Comparison of ENCODE assay signal across 28 cellular contexts in genomic region chr1:116832932-116833578, GRCh38.
DNase-seq lines count a peak whose midpoint lies in the region; ATAC-seq, FAIRE-seq and TF ChIP-seq lines count a peak whose summit lies in the region.
"Had no signal": no experiment of that assay in that cellular context is flagged by ENCODE, and none has a peak within 500 bp of the region (broad histone marks: within the 10 kb centered on the region; RNA-seq: fewer than 3 reads in every experiment).

No MANE protein-coding gene starts in this region.

- TF ChIP-seq POLR2A in esophagus squamous epithelium (IDR thresholded peaks at IDR 0.05) = no peak

- H3K36me3 ChIP-seq in HUES48 (ENCODE audit: control insufficient read depth, insufficient read depth, low read length) (no peaks in the 10 kb centered on the region), esophagus squamous epithelium (no peaks in the 10 kb centered on the region), pancreas (no peaks in the 10 kb centered on the region)
- H3K36me3 ChIP-seq: ovary, right atrium auricular region, SJSA1, spleen, vagina had no signal

- H3K4me3 ChIP-seq in HUES48 (ENCODE audit: low read depth, low read length) = peak overlapping the region; percentile 42
- H3K4me3 ChIP-seq in esophagus squamous epithelium = no peak overlapping the region
- no peak overlapping the region for H3K4me3 ChIP-seq in pancreas
- H3K4me3 ChIP-seq: coronary artery, ovary, right atrium auricular region, SJSA1, spleen, vagina had no signal

- peaks cover 24% of the 10 kb centered on the region for H3K4me1 Mint-ChIP-seq in activated T-helper 17 cell treated with anti-CD3 and anti-CD28 coated beads, Interleukin-2, amount 50 U/mL, for 72 hours

- peaks cover 42% of the 10 kb centered on the region for H3K4me1 ChIP-seq in HUES48 (ENCODE audit: control insufficient read depth, insufficient read depth, low read length)
- peaks cover 2 to 49% (median 6%) of the 10 kb centered on the region in 3 donors for H3K4me1 ChIP-seq in esophagus squamous epithelium
- peaks cover 10 to 28% (median 13%) of the 10 kb centered on the region in 3 donors for H3K4me1 ChIP-seq in pancreas
- H3K4me1 ChIP-seq: right atrium auricular region, SJSA1, spleen, vagina had no signal

- TF ChIP-seq CTCF in esophagus squamous epithelium (IDR thresholded peaks at IDR 0.05) (no peak), pancreas (IDR thresholded peaks at IDR 0.05) (no peak)

- peak overlapping the region; percentile 88 for H3K27ac ChIP-seq in HUES48 (ENCODE audit: low read depth, low read length)
- peak overlapping the region in 3 of 4 donors; percentile 19 to 57 (median 55) for H3K27ac ChIP-seq in esophagus squamous epithelium
- H3K27ac ChIP-seq in pancreas = peak overlapping the region in 3 of 4 donors; percentile 42 to 76 (median 73)
- H3K27ac ChIP-seq: coronary artery, ovary, right atrium auricular region, SJSA1, spleen, vagina had no signal

- H3K9me3 Mint-ChIP-seq in activated T-helper 17 cell treated with anti-CD3 and anti-CD28 coated beads, Interleukin-2, amount 50 U/mL, for 72 hours = peaks cover 3% of the 10 kb centered on the region

- H3K4me3 Mint-ChIP-seq in activated T-helper 17 cell treated with anti-CD3 and anti-CD28 coated beads, Interleukin-2, amount 50 U/mL, for 72 hours = no peak overlapping the region
- H3K4me3 Mint-ChIP-seq: activated CD8-positive, alpha-beta T cell treated with anti-CD3 and anti-CD28 coated beads for 36 hours; activated naive CD4-positive, alpha-beta T cell treated with anti-CD3 and anti-CD28 coated beads for 36 hours; stimulated activated naive B cell treated with anti-CD40 and anti-IgM and Interleukin-4, amounts not matched to agents 10 μg/mL and 1 μg/mL and 100 μg/mL, for 72 hours had no signal

- no peaks in the 10 kb centered on the region for H3K27me3 Mint-ChIP-seq in activated T-helper 17 cell treated with anti-CD3 and anti-CD28 coated beads, Interleukin-2, amount 50 U/mL, for 72 hours
- H3K27me3 Mint-ChIP-seq: activated CD8-positive, alpha-beta T cell treated with anti-CD3 and anti-CD28 coated beads for 36 hours had no signal

- H3K36me3 Mint-ChIP-seq in activated T-helper 17 cell treated with anti-CD3 and anti-CD28 coated beads, Interleukin-2, amount 50 U/mL, for 72 hours (ENCODE audit: low read depth) = no peaks in the 10 kb centered on the region
- H3K36me3 Mint-ChIP-seq: stimulated activated naive B cell treated with anti-CD40 and anti-IgM and Interleukin-4, amounts not matched to agents 10 μg/mL and 1 μg/mL and 100 μg/mL, for 72 hours had no signal

- intact Hi-C loops in esophagus squamous epithelium (cut with DNase I) (no loop called here), pancreas (cut with DNase I) (no loop called here)

- H3K9me3 ChIP-seq in HUES48 (ENCODE audit: control insufficient read depth, insufficient read depth, low read length) (0 out of 2 replicates have a peak, but pooled peaks cover 3% of the 10 kb centered on the region), esophagus squamous epithelium (peaks cover 0 to 9% (median 0%) of the 10 kb centered on the region in 3 donors), pancreas (no peaks in the 10 kb centered on the region)
- H3K9me3 ChIP-seq: ovary, right atrium auricular region, SJSA1, vagina had no signal

- H3K27me3 ChIP-seq in HUES48 (ENCODE audit: control insufficient read depth, insufficient read depth, low read length) (no peaks in the 10 kb centered on the region), esophagus squamous epithelium (peaks cover 0 to 3% (median 0%) of the 10 kb centered on the region in 4 donors), pancreas (no peaks in the 10 kb centered on the region)
- H3K27me3 ChIP-seq: ovary, right atrium auricular region, SJSA1, spleen, vagina had no signal

- no peak overlapping the region for H3K9ac ChIP-seq in HUES48 (ENCODE audit: low read depth, low read length)

- 53 to 59% methylated on average over 3 of the region's 3 CpGs for WGBS in esophagus squamous epithelium, 2 donors
- WGBS in pancreas, 2 donors = 21 to 29% methylated on average over 3 of the region's 3 CpGs

- H3K27ac Mint-ChIP-seq in activated T-helper 17 cell treated with anti-CD3 and anti-CD28 coated beads, Interleukin-2, amount 50 U/mL, for 72 hours = peak overlapping the region; percentile 34
- H3K27ac Mint-ChIP-seq: activated CD8-positive, alpha-beta T cell treated with anti-CD3 and anti-CD28 coated beads for 36 hours; activated naive CD4-positive, alpha-beta T cell treated with anti-CD3 and anti-CD28 coated beads for 36 hours; stimulated activated naive B cell treated with anti-CD40 and anti-IgM and Interleukin-4, amounts not matched to agents 10 μg/mL and 1 μg/mL and 100 μg/mL, for 72 hours had no signal

- no peak for ATAC-seq in activated T-helper 17 cell treated with anti-CD3 and anti-CD28 coated beads, Interleukin-2, amount 50 U/mL, for 72 hours (replicated peaks)
- ATAC-seq in pancreas = peak in 3 of 4 donors; percentile 31 to 75 (median 55)
- ATAC-seq: activated CD8-positive, alpha-beta T cell treated with anti-CD3 and anti-CD28 coated beads for 36 hours; stimulated activated naive B cell treated with anti-CD40 and anti-IgM and Interleukin-4, amounts not matched to agents 10 μg/mL and 1 μg/mL and 100 μg/mL, for 72 hours had no signal

- no peak for DNase-seq in esophagus squamous epithelium (lab: John Stamatoyannopoulos, UW)
- DNase-seq in pancreas = no peak
- no peak for DNase-seq in HuH-7 (ENCODE audit: low spot score)
- no peak for DNase-seq in NCI-H1436 (lab: John Stamatoyannopoulos, UW)
- DNase-seq in activated gamma-delta T cell (lab: John Stamatoyannopoulos, UW) = no peak
- no peak for DNase-seq in stimulated activated CD4-positive, alpha-beta T cell treated with anti-CD3 and anti-CD28 coated beads, Interleukin-4, amount 100 ng/mL, for 24 hours
- DNase-seq: activated CD4-positive, alpha-beta T cell treated with anti-CD3 and anti-CD28 coated beads for 1 hour; activated CD8-positive, alpha-beta T cell treated with anti-CD3 and anti-CD28 coated beads for 36 hours; activated naive CD4-positive, alpha-beta T cell treated with anti-CD3 and anti-CD28 coated beads for 36 hours; amniotic stem cell; C1 segment of cervical spinal cord; Calu3; glutamatergic neuron; MM.1S; NCI-H1417 treated with DMSO at 0.1 percent for 48 hours; NCI-H2107; ovary; spleen; stimulated activated CD4-positive, alpha-beta T cell treated with anti-CD3 and anti-CD28 coated beads, Interleukin-4, amount 100 ng/mL, for 1 hour; stimulated activated naive B cell treated with anti-CD40 and anti-IgM and Interleukin-4, amounts not matched to agents 10 μg/mL and 1 μg/mL and 100 μg/mL, for 72 hours; T-helper 1 cell had no signal

- no peak for FAIRE-seq in pancreas (lab: Jason Lieb, UNC)
- FAIRE-seq: TTC549 had no signal
